Comparison of ENCODE assay signal across 9 cellular contexts in genomic region chr5:57338068-57338848, GRCh38.
DNase-seq lines count a peak whose midpoint lies in the region; ATAC-seq and TF ChIP-seq lines count a peak whose summit lies in the region.
"Had no signal": no experiment of that assay in that cellular context is flagged by ENCODE, and none has a peak within 500 bp of the region (broad histone marks: within the 10 kb centered on the region; RNA-seq: fewer than 3 reads in every experiment).

No MANE protein-coding gene starts in this region.

- H3K4me3 Mint-ChIP-seq in activated CD4-positive, alpha-beta T cell treated with anti-CD3 and anti-CD28 coated beads, Interleukin-2, amount 10 ng/mL, durations not matched to agents 24 days and 14 days, result no peak overlapping the region
- H3K4me3 Mint-ChIP-seq: activated naive CD4-positive, alpha-beta T cell treated with anti-CD3 and anti-CD28 coated beads, Interleukin-2, amount 50 U/mL, for 24 hours had no signal

- H3K27me3 Mint-ChIP-seq in activated CD4-positive, alpha-beta T cell treated with anti-CD3 and anti-CD28 coated beads, Interleukin-2, amount 10 ng/mL, durations not matched to agents 24 days and 14 days, result no peaks in the 10 kb centered on the region
- H3K27me3 Mint-ChIP-seq: activated naive CD4-positive, alpha-beta T cell treated with anti-CD3 and anti-CD28 coated beads, Interleukin-2, amount 50 U/mL, for 24 hours had no signal

- H3K4me1 Mint-ChIP-seq in activated CD4-positive, alpha-beta T cell treated with anti-CD3 and anti-CD28 coated beads, Interleukin-2, amount 10 ng/mL, durations not matched to agents 24 days and 14 days, result no peaks in the 10 kb centered on the region
- H3K4me1 Mint-ChIP-seq: activated naive CD4-positive, alpha-beta T cell treated with anti-CD3 and anti-CD28 coated beads, Interleukin-2, amount 50 U/mL, for 24 hours had no signal

- intact Hi-C loops in activated CD4-positive, alpha-beta T cell treated with anti-CD3 and anti-CD28 coated beads, Interleukin-2, amount 10 ng/mL, durations not matched to agents 24 days and 14 days (cut with micrococcal nuclease), result no loop called here

- no peak for ATAC-seq in HG02970 (IDR thresholded peaks at IDR 0.05; ENCODE audit: low FRiP score, unreplicated experiment)

- DNase-seq in activated CD4-positive, alpha-beta T cell treated with anti-CD3 and anti-CD28 coated beads, Interleukin-2, amount 10 ng/mL, durations not matched to agents 24 days and 14 days, result peak; percentile 66
- DNase-seq in activated CD4-positive, alpha-beta T cell treated with anti-CD3 and anti-CD28 coated beads, Interleukin-2, amount 50 U/mL, for 1 hour, result no peak
- DNase-seq in HFF-Myc (ENCODE audit: extremely low read depth, low read depth), result no peak
- DNase-seq in RKO (ENCODE audit: low spot score), result peak; percentile 17
- DNase-seq in iPS DF 4.7 (ENCODE audit: extremely low read depth, low spot score), result peak; percentile 25
- no peak for DNase-seq in amniotic stem cell (lab: John Stamatoyannopoulos, UW)
- DNase-seq in activated CD8-positive, alpha-beta memory T cell treated with anti-CD3 and anti-CD28 coated beads for 24 hours, result no peak

- no peak overlapping the region for H3K4me3 ChIP-seq in HFF-Myc (replicated peaks; ENCODE audit: low read depth, low read length)

- H3K36me3 Mint-ChIP-seq in activated CD4-positive, alpha-beta T cell treated with anti-CD3 and anti-CD28 coated beads, Interleukin-2, amount 10 ng/mL, durations not matched to agents 24 days and 14 days (ENCODE audit: low read depth), result no peaks in the 10 kb centered on the region
- H3K36me3 Mint-ChIP-seq: activated naive CD4-positive, alpha-beta T cell treated with anti-CD3 and anti-CD28 coated beads, Interleukin-2, amount 50 U/mL, for 24 hours had no signal

- H3K9me3 Mint-ChIP-seq in activated CD4-positive, alpha-beta T cell treated with anti-CD3 and anti-CD28 coated beads, Interleukin-2, amount 10 ng/mL, durations not matched to agents 24 days and 14 days, result no peaks in the 10 kb centered on the region
- H3K9me3 Mint-ChIP-seq: activated naive CD4-positive, alpha-beta T cell treated with anti-CD3 and anti-CD28 coated beads, Interleukin-2, amount 50 U/mL, for 24 hours had no signal

- TF ChIP-seq CTCF in HFF-Myc (IDR thresholded peaks at IDR 0.05; ENCODE audit: low read depth, low read length, missing control alignments), result peak; percentile 64

- no peak overlapping the region for H3K27ac Mint-ChIP-seq in activated CD4-positive, alpha-beta T cell treated with anti-CD3 and anti-CD28 coated beads, Interleukin-2, amount 10 ng/mL, durations not matched to agents 24 days and 14 days
- H3K27ac Mint-ChIP-seq: activated naive CD4-positive, alpha-beta T cell treated with anti-CD3 and anti-CD28 coated beads, Interleukin-2, amount 50 U/mL, for 24 hours had no signal

Comparison
In these comparisons a context has a peak if more than half of its experiments do, and no peak if none do; other contexts are left out.
1. DNase-seq: peak in activated CD4-positive, alpha-beta T cell treated with anti-CD3 and anti-CD28 coated beads, Interleukin-2, amount 10 ng/mL, durations not matched to agents 24 days and 14 days (single experiment), RKO (single experiment) and iPS DF 4.7 (single experiment); none in activated CD4-positive, alpha-beta T cell treated with anti-CD3 and anti-CD28 coated beads, Interleukin-2, amount 50 U/mL, for 1 hour (single experiment), HFF-Myc (single experiment), amniotic stem cell (single experiment) and activated CD8-positive, alpha-beta memory T cell treated with anti-CD3 and anti-CD28 coated beads for 24 hours (single experiment).